In genomic region chr5:60730858-60731257, GRCh38 we compare ENCODE assay signal across 1 cellular context. TPM values are rescaled to one million over a fixed set of nuclear protein-coding genes. Genes with fewer than 3 reads are reported as not detected.
"Had no signal": no experiment of that assay in that cellular context is flagged by ENCODE, and none has a peak within 500 bp of the region (broad histone marks: within the 10 kb centered on the region; RNA-seq: fewer than 3 reads in every experiment).

No MANE protein-coding gene starts in this region.

RNA-seq across cellular contexts. Expression of gene DEPDC1B, which starts 30.9 kb away (rescaled TPM):
- polyA plus RNA-seq: naive thymus-derived CD4-positive, alpha-beta T cell had no signal
